In genomic region chr4:8131826-8132225, GRCh38 we compare ENCODE assay signal across 31 cellular contexts.
"Had no signal": no experiment of that assay in that cellular context is flagged by ENCODE, and none has a peak within 500 bp of the region (broad histone marks: within the 10 kb centered on the region; RNA-seq: fewer than 3 reads in every experiment).

No MANE protein-coding gene starts in this region.

- H3K36me3 ChIP-seq: ascending aorta, breast epithelium, cardiac muscle cell, colonic mucosa, WERI-Rb-1 had no signal

- DNase-seq: activated B cell treated with CpG ODN at 0.5 μM for 24 hours; activated CD4-positive, alpha-beta memory T cell treated with anti-CD3 and anti-CD28 coated beads for 36 hours; activated CD4-positive, alpha-beta T cell treated with anti-CD3 and anti-CD28 coated beads, Interleukin-2, amount 10 ng/mL, durations not matched to agents 24 days and 14 days; activated CD8-positive, alpha-beta memory T cell treated with anti-CD3 and anti-CD28 coated beads, Interleukin-2, amount 10 ng/mL, durations not matched to agents 7 days and 5 days; activated CD8-positive, alpha-beta memory T cell treated with anti-CD3 and anti-CD28 coated beads, Interleukin-2, amount 50 U/mL, for 48 hours; activated CD8-positive, alpha-beta T cell treated with anti-CD3 and anti-CD28 coated beads, Interleukin-2, amount 10 ng/mL, durations not matched to agents 7 days and 5 days; activated gamma-delta T cell; activated naive CD4-positive, alpha-beta T cell; activated naive CD4-positive, alpha-beta T cell treated with anti-CD3 and anti-CD28 coated beads, Interleukin-2, amount 10 ng/mL, durations not matched to agents 7 days and 5 days; activated naive CD8-positive, alpha-beta T cell treated with anti-CD3 and anti-CD28 coated beads, Interleukin-2, amount 10 ng/mL, durations not matched to agents 7 days and 5 days; activated T-cell treated with anti-CD3 and anti-CD28 coated beads for 4 hours; activated T-cell treated with anti-CD3 and anti-CD28 coated beads, Interleukin-2, amount 50 U/mL, for 24 hours; activated T-cell treated with anti-CD3 and anti-CD28 coated beads, Interleukin-2, amount 50 U/mL, for 72 hours; central memory CD4-positive, alpha-beta T cell; cerebellar nuclear complex; colonic mucosa; dorsolateral prefrontal cortex; effector memory CD4-positive, alpha-beta T cell; endodermal cell; foreskin fibroblast; glutamatergic neuron; SW 1271; T-cell; T-helper 9 cell; WERI-Rb-1 had no signal

- H3K4me3 ChIP-seq: ascending aorta, breast epithelium, cardiac muscle cell, colonic mucosa, dorsolateral prefrontal cortex had no signal

- H3K4me1 ChIP-seq: ascending aorta, breast epithelium, colonic mucosa had no signal

- H3K27ac ChIP-seq: ascending aorta, breast epithelium, cardiac muscle cell, colonic mucosa, dorsolateral prefrontal cortex, WERI-Rb-1 had no signal

- H3K9me3 ChIP-seq: ascending aorta, breast epithelium, colonic mucosa had no signal

- H3K27me3 ChIP-seq: ascending aorta, breast epithelium, cardiac muscle cell, colonic mucosa, dorsolateral prefrontal cortex had no signal

- ATAC-seq: activated CD4-positive, CD25-positive, alpha-beta regulatory T cell treated with anti-CD3 and anti-CD28 coated beads, Interleukin-2, amount 50 U/mL, for 24 hours; activated CD8-positive, alpha-beta memory T cell treated with anti-CD3 and anti-CD28 coated beads, Interleukin-2, amount 10 ng/mL, durations not matched to agents 7 days and 5 days; activated CD8-positive, alpha-beta T cell treated with anti-CD3 and anti-CD28 coated beads, Interleukin-2, amount 10 ng/mL, durations not matched to agents 7 days and 5 days; activated naive CD4-positive, alpha-beta T cell treated with anti-CD3 and anti-CD28 coated beads, Interleukin-2, amount 50 U/mL, for 72 hours; activated T-cell treated with anti-CD3 and anti-CD28 coated beads, Interleukin-2, amount 50 U/mL, for 72 hours; esophagus mucosa; T-cell had no signal
